1 cellular context compared by ENCODE assay signal in the genomic region with DNA sequence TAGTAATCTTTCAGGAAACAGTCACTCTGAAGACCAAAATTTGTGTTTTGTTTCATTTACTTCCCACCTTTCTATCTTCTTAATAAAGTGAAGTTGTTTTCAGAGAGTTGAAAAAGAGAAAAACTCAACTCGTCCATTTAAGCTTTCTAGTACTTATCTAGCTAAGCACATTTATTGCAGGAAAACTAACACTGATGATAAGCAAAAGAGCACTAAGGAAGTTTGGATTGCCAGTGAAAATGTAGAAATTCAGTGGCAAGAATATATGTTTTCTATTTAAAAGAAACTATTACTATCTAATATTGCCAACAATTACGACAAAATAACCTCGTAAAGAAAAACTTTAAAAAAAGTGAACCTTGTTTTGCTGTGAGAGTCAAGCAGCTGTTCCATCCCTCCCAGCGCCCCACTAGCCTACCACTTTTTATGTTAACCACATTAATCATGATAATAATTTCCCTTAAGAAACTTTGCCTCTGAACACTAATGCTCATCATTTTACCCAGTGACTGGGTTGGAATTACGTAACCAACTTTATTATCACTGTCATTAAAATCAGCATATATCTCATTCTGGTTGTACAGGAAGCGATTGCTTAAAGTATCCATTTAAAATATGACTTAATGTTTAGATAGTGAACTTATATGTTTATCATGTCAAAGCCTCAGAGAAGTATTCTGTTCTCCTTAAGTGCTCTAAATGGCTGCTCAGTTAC.
TF ChIP-seq lines count a peak whose summit lies in the region.

No MANE protein-coding gene starts in this region.

TF ChIP-seq in WTC11, 78 proteins besides CTCF, POLR2A, EP300 and RAD21 (continued from another document):
- TF ChIP-seq, protein P1, sequence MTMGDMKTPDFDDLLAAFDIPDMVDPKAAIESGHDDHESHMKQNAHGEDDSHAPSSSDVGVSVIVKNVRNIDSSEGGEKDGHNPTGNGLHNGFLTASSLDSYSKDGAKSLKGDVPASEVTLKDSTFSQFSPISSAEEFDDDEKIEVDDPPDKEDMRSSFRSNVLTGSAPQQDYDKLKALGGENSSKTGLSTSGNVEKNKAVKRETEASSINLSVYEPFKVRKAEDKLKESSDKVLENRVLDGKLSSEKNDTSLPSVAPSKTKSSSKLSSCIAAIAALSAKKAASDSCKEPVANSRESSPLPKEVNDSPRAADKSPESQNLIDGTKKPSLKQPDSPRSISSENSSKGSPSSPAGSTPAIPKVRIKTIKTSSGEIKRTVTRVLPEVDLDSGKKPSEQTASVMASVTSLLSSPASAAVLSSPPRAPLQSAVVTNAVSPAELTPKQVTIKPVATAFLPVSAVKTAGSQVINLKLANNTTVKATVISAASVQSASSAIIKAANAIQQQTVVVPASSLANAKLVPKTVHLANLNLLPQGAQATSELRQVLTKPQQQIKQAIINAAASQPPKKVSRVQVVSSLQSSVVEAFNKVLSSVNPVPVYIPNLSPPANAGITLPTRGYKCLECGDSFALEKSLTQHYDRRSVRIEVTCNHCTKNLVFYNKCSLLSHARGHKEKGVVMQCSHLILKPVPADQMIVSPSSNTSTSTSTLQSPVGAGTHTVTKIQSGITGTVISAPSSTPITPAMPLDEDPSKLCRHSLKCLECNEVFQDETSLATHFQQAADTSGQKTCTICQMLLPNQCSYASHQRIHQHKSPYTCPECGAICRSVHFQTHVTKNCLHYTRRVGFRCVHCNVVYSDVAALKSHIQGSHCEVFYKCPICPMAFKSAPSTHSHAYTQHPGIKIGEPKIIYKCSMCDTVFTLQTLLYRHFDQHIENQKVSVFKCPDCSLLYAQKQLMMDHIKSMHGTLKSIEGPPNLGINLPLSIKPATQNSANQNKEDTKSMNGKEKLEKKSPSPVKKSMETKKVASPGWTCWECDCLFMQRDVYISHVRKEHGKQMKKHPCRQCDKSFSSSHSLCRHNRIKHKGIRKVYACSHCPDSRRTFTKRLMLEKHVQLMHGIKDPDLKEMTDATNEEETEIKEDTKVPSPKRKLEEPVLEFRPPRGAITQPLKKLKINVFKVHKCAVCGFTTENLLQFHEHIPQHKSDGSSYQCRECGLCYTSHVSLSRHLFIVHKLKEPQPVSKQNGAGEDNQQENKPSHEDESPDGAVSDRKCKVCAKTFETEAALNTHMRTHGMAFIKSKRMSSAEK (CRISPR knock-in tag; IDR thresholded peaks at IDR 0.05; ENCODE audit: borderline replicate concordance) = no peak
- TF ChIP-seq, protein P2, sequence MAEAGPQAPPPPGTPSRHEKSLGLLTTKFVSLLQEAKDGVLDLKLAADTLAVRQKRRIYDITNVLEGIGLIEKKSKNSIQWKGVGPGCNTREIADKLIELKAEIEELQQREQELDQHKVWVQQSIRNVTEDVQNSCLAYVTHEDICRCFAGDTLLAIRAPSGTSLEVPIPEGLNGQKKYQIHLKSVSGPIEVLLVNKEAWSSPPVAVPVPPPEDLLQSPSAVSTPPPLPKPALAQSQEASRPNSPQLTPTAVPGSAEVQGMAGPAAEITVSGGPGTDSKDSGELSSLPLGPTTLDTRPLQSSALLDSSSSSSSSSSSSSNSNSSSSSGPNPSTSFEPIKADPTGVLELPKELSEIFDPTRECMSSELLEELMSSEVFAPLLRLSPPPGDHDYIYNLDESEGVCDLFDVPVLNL (CRISPR knock-in tag; IDR thresholded peaks at IDR 0.05; ENCODE audit: borderline replicate concordance, low read depth) = no peak
- TF ChIP-seq NR2C2 (CRISPR knock-in tag; IDR thresholded peaks at IDR 0.05) (no peak), FOXK1 (CRISPR knock-in tag; IDR thresholded peaks at IDR 0.05) (no peak), ZNF138 (CRISPR knock-in tag; conservative IDR thresholded peaks at IDR 0.05) (no peak), NFATC4 (CRISPR knock-in tag; IDR thresholded peaks at IDR 0.05) (no peak), ZNF219 (CRISPR knock-in tag; IDR thresholded peaks at IDR 0.05; ENCODE audit: borderline replicate concordance) (no peak), TEAD1 (CRISPR knock-in tag; IDR thresholded peaks at IDR 0.05) (no peak), FOXP1 (CRISPR knock-in tag; IDR thresholded peaks at IDR 0.05; ENCODE audit: borderline replicate concordance) (no peak), ETV6 (CRISPR knock-in tag; IDR thresholded peaks at IDR 0.05) (no peak), CBFB (CRISPR knock-in tag; IDR thresholded peaks at IDR 0.05; ENCODE audit: low read depth) (no peak)
- TF ChIP-seq, protein P3, sequence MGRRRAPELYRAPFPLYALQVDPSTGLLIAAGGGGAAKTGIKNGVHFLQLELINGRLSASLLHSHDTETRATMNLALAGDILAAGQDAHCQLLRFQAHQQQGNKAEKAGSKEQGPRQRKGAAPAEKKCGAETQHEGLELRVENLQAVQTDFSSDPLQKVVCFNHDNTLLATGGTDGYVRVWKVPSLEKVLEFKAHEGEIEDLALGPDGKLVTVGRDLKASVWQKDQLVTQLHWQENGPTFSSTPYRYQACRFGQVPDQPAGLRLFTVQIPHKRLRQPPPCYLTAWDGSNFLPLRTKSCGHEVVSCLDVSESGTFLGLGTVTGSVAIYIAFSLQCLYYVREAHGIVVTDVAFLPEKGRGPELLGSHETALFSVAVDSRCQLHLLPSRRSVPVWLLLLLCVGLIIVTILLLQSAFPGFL (CRISPR knock-in tag; IDR thresholded peaks at IDR 0.05; ENCODE audit: borderline replicate concordance) = no peak
- TF ChIP-seq, protein P4, sequence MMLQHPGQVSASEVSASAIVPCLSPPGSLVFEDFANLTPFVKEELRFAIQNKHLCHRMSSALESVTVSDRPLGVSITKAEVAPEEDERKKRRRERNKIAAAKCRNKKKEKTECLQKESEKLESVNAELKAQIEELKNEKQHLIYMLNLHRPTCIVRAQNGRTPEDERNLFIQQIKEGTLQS (CRISPR knock-in tag; conservative IDR thresholded peaks at IDR 0.05) = no peak
- TF ChIP-seq, protein P5, sequence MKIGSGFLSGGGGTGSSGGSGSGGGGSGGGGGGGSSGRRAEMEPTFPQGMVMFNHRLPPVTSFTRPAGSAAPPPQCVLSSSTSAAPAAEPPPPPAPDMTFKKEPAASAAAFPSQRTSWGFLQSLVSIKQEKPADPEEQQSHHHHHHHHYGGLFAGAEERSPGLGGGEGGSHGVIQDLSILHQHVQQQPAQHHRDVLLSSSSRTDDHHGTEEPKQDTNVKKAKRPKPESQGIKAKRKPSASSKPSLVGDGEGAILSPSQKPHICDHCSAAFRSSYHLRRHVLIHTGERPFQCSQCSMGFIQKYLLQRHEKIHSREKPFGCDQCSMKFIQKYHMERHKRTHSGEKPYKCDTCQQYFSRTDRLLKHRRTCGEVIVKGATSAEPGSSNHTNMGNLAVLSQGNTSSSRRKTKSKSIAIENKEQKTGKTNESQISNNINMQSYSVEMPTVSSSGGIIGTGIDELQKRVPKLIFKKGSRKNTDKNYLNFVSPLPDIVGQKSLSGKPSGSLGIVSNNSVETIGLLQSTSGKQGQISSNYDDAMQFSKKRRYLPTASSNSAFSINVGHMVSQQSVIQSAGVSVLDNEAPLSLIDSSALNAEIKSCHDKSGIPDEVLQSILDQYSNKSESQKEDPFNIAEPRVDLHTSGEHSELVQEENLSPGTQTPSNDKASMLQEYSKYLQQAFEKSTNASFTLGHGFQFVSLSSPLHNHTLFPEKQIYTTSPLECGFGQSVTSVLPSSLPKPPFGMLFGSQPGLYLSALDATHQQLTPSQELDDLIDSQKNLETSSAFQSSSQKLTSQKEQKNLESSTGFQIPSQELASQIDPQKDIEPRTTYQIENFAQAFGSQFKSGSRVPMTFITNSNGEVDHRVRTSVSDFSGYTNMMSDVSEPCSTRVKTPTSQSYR (CRISPR knock-in tag; IDR thresholded peaks at IDR 0.05) = no peak
- TF ChIP-seq, protein P6, sequence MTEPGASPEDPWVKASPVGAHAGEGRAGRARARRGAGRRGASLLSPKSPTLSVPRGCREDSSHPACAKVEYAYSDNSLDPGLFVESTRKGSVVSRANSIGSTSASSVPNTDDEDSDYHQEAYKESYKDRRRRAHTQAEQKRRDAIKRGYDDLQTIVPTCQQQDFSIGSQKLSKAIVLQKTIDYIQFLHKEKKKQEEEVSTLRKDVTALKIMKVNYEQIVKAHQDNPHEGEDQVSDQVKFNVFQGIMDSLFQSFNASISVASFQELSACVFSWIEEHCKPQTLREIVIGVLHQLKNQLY (CRISPR knock-in tag; IDR thresholded peaks at IDR 0.05) = no peak
- TF ChIP-seq, protein P7, sequence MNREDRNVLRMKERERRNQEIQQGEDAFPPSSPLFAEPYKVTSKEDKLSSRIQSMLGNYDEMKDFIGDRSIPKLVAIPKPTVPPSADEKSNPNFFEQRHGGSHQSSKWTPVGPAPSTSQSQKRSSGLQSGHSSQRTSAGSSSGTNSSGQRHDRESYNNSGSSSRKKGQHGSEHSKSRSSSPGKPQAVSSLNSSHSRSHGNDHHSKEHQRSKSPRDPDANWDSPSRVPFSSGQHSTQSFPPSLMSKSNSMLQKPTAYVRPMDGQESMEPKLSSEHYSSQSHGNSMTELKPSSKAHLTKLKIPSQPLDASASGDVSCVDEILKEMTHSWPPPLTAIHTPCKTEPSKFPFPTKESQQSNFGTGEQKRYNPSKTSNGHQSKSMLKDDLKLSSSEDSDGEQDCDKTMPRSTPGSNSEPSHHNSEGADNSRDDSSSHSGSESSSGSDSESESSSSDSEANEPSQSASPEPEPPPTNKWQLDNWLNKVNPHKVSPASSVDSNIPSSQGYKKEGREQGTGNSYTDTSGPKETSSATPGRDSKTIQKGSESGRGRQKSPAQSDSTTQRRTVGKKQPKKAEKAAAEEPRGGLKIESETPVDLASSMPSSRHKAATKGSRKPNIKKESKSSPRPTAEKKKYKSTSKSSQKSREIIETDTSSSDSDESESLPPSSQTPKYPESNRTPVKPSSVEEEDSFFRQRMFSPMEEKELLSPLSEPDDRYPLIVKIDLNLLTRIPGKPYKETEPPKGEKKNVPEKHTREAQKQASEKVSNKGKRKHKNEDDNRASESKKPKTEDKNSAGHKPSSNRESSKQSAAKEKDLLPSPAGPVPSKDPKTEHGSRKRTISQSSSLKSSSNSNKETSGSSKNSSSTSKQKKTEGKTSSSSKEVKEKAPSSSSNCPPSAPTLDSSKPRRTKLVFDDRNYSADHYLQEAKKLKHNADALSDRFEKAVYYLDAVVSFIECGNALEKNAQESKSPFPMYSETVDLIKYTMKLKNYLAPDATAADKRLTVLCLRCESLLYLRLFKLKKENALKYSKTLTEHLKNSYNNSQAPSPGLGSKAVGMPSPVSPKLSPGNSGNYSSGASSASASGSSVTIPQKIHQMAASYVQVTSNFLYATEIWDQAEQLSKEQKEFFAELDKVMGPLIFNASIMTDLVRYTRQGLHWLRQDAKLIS (CRISPR knock-in tag; IDR thresholded peaks at IDR 0.05; ENCODE audit: borderline replicate concordance) = no peak
